In genomic region chr11:61752925-61753551, GRCh38 we compare ENCODE assay signal across 8 cellular contexts. TPM values are rescaled to one million over a fixed set of nuclear protein-coding genes. Genes with fewer than 3 reads are reported as not detected.
DNase-seq lines count a peak whose midpoint lies in the region; ATAC-seq, FAIRE-seq and TF ChIP-seq lines count a peak whose summit lies in the region.

No MANE protein-coding gene starts in this region.

- H3K27me3 ChIP-seq in BLaER1, result peaks cover 55% of the 10 kb centered on the region
- H3K27me3 ChIP-seq in OCI-LY1 (ENCODE audit: insufficient read depth, low read length), result peaks cover 13% of the 10 kb centered on the region
- no peaks in the 10 kb centered on the region for H3K27me3 ChIP-seq in endothelial cell of umbilical vein (ENCODE audit: control insufficient read depth in 2 of 2, insufficient read depth in 2 of 2, low read length in 2 of 2)
- H3K27me3 ChIP-seq in neuronal stem cell (ENCODE audit: control insufficient read depth in 3 of 3, insufficient read depth in 3 of 3, low read depth in 1 of 3, low read length in 3 of 3), result peaks cover 0 to 22% (median 0%) of the 10 kb centered on the region in 3 experiments

- TF ChIP-seq CTCF in OCI-LY1 (IDR thresholded peaks at IDR 0.05; ENCODE audit: low read length) (no peak), endothelial cell of umbilical vein (IDR thresholded peaks at IDR 0.05; ENCODE audit: extremely low read depth in 1 of 2, insufficient read depth in 1 of 2, low read depth in 1 of 2, low read length in 2 of 2) (no peak)

- H3K4me2 ChIP-seq in BLaER1, result peak overlapping the region; percentile 80
- H3K4me2 ChIP-seq in OCI-LY1 (ENCODE audit: low read length), result peak overlapping the region; percentile 41; the same call in 1 of the 2 replicates
- peak overlapping the region; percentile 45 for H3K4me2 ChIP-seq in endothelial cell of umbilical vein (ENCODE audit: insufficient read depth, low read length)
- peak overlapping the region; percentile 83 for H3K4me2 ChIP-seq in neuronal stem cell (ENCODE audit: insufficient read depth, low read length, poor library complexity, severe bottlenecking)

- H3K9me3 ChIP-seq in BLaER1 (no peaks in the 10 kb centered on the region), OCI-LY1 (ENCODE audit: low read length) (no peaks in the 10 kb centered on the region), endothelial cell of umbilical vein (replicated peaks; ENCODE audit: control insufficient read depth, insufficient read depth, low read length) (no peaks in the 10 kb centered on the region), neuronal stem cell (replicated peaks in 1 of 2; ENCODE audit: control insufficient read depth in 2 of 2, insufficient read depth in 1 of 2, low read depth in 1 of 2, low read length in 2 of 2) (no peaks in the 10 kb centered on the region)

- intact Hi-C loops in endothelial cell of umbilical vein (cut with micrococcal nuclease), result loop anchor here (1.0 kb wide), 1 partner anchor 23 kb away; no protein-coding TSS in a partner anchor

- H3K27ac ChIP-seq in BLaER1 (no peak overlapping the region), OCI-LY1 (ENCODE audit: low read depth, low read length, poor library complexity, severe bottlenecking) (no peak overlapping the region), endothelial cell of umbilical vein (ENCODE audit: insufficient read depth, low read depth, low read length) (no peak overlapping the region), neuronal stem cell (replicated peaks; ENCODE audit: low read length) (no peak overlapping the region)

- peak overlapping the region; percentile 17 for H3K23ac ChIP-seq in neuronal stem cell (ENCODE audit: low read depth, low read length, poor library complexity)

- peak overlapping the region; percentile 49 for H2BK5ac ChIP-seq in neuronal stem cell (ENCODE audit: low read length)

- ATAC-seq in GM18498 (IDR thresholded peaks at IDR 0.05; ENCODE audit: unreplicated experiment) (no peak), GM18511 (IDR thresholded peaks at IDR 0.05; ENCODE audit: unreplicated experiment) (no peak), GM18502 (IDR thresholded peaks at IDR 0.05; ENCODE audit: poor library complexity, unreplicated experiment) (no peak)

- H3K36me3 ChIP-seq in BLaER1, result no peaks in the 10 kb centered on the region
- no peaks in the 10 kb centered on the region for H3K36me3 ChIP-seq in OCI-LY1 (ENCODE audit: insufficient read depth, low read length)
- H3K36me3 ChIP-seq in endothelial cell of umbilical vein (ENCODE audit: control insufficient read depth in 2 of 2, extremely low read depth in 1 of 2, insufficient read depth in 2 of 2, low read length in 2 of 2), result no peaks in the 10 kb centered on the region
- H3K36me3 ChIP-seq in neuronal stem cell (replicated peaks in 1 of 2; ENCODE audit: control insufficient read depth in 2 of 2, insufficient read depth in 2 of 2, low read length in 2 of 2), result no peaks in the 10 kb centered on the region

- no peaks in the 10 kb centered on the region for H4K20me1 ChIP-seq in BLaER1
- no peaks in the 10 kb centered on the region for H4K20me1 ChIP-seq in OCI-LY1 (ENCODE audit: insufficient read depth, low read length)
- H4K20me1 ChIP-seq in endothelial cell of umbilical vein (replicated peaks; ENCODE audit: control insufficient read depth, extremely low read depth, insufficient read depth, low read length), result no peaks in the 10 kb centered on the region

- WGBS in neuronal stem cell (ENCODE audit: extremely low coverage in 2 of 2, insufficient read length in 2 of 2, insufficient replicate concordance in 1 of 2), 2 donors, result no CpG with 5 or more reads among the region's 17 CpGs

- POLR2A ChIA-PET in endothelial cell of umbilical vein (lab: Charles Lee), result no interaction called here

- no peaks in the 10 kb centered on the region for H3F3A ChIP-seq in OCI-LY1 (ENCODE audit: insufficient read depth, low read length)

- no peak for DNase-seq in endothelial cell of umbilical vein (ENCODE audit: low read depth, low spot score)
- DNase-seq in neuronal stem cell (ENCODE audit: low spot score), result no peak
- DNase-seq in LoVo (ENCODE audit: low spot score), result no peak

- H3K79me2 ChIP-seq in OCI-LY1 (ENCODE audit: insufficient read depth, low read length), result no peaks in the 10 kb centered on the region
- H3K79me2 ChIP-seq in endothelial cell of umbilical vein (ENCODE audit: control insufficient read depth, insufficient read depth, low read length), result no peaks in the 10 kb centered on the region

- H3K14ac ChIP-seq in neuronal stem cell (ENCODE audit: low read length), result peak overlapping the region; percentile 32

- FAIRE-seq in endothelial cell of umbilical vein (lab: Jason Lieb, UNC), result no peak

- dilution Hi-C loops in endothelial cell of umbilical vein (cut with MboI; ENCODE audit: extremely low pct_ligation_motif_present, low sequenced_read_pairs), result no loop called here

- H2AK5ac ChIP-seq in neuronal stem cell (ENCODE audit: low read depth, low read length), result peak overlapping the region; percentile 95

- H3K79me1 ChIP-seq in neuronal stem cell (ENCODE audit: low read depth, low read length), result no peaks in the 10 kb centered on the region

- no TSS peak for BruUV-seq in endothelial cell of umbilical vein (replicated peaks; lab: Mats Ljungman, UMichigan)

- CTCF ChIA-PET in endothelial cell of umbilical vein (lab: Charles Lee), result interaction anchor here (0.8 to 1.9 kb wide), 6 partner anchors 19 to 194 kb away, joined by 3 to 7 read pairs (median 4); no protein-coding TSS in a partner anchor

- H3K4ac ChIP-seq in neuronal stem cell (ENCODE audit: low read length), result no peak overlapping the region

- H2BK120ac ChIP-seq in neuronal stem cell (ENCODE audit: low read depth, low read length), result peak overlapping the region; percentile 37

- H4K8ac ChIP-seq in neuronal stem cell (ENCODE audit: low read depth, low read length), result no peak overlapping the region

- H3K18ac ChIP-seq in neuronal stem cell (ENCODE audit: low read length), result peak overlapping the region; percentile 95

- no peak overlapping the region for H3K9ac ChIP-seq in BLaER1
- H3K9ac ChIP-seq in OCI-LY1 (ENCODE audit: low read length), result no peak overlapping the region
- no peak overlapping the region for H3K9ac ChIP-seq in endothelial cell of umbilical vein (replicated peaks; ENCODE audit: extremely low read depth, insufficient read depth, low read length)
- peak overlapping the region; percentile 72 for H3K9ac ChIP-seq in neuronal stem cell (ENCODE audit: low read depth, low read length, poor library complexity)

- no peaks in the 10 kb centered on the region for H3K9me1 ChIP-seq in endothelial cell of umbilical vein (replicated peaks; ENCODE audit: control insufficient read depth, extremely low read depth, insufficient read depth, low read length)

- H4K91ac ChIP-seq in neuronal stem cell (ENCODE audit: low read depth, low read length, poor library complexity), result no peak overlapping the region

- peak overlapping the region; percentile 86 for H2BK15ac ChIP-seq in neuronal stem cell (ENCODE audit: low read length)

- H2BK12ac ChIP-seq in neuronal stem cell (ENCODE audit: low read length), result peak overlapping the region; percentile 69

- H3K9me2 ChIP-seq in OCI-LY1 (ENCODE audit: low read depth, low read length), result no peaks in the 10 kb centered on the region

- H3K4me3 ChIP-seq in BLaER1, result peak overlapping the region; percentile 62
- H3K4me3 ChIP-seq in OCI-LY1 (ENCODE audit: low read depth, low read length, poor library complexity, severe bottlenecking), result peak overlapping the region; percentile 21
- H3K4me3 ChIP-seq in endothelial cell of umbilical vein (replicated peaks in 1 of 3; ENCODE audit: insufficient read depth in 1 of 3, low read depth in 1 of 3, low read length in 3 of 3), result peak overlapping the region; percentile 9 to 41 (median 34)
- peak overlapping the region; percentile 55 to 84 for H3K4me3 ChIP-seq in neuronal stem cell (ENCODE audit: low read length in 2 of 2)

- H2AFZ ChIP-seq in OCI-LY1 (ENCODE audit: low read length) (no peak overlapping the region), endothelial cell of umbilical vein (ENCODE audit: low read depth, low read length) (peak overlapping the region; percentile 82), neuronal stem cell (ENCODE audit: low read length) (peak overlapping the region; percentile 90)

- peaks cover 32% of the 10 kb centered on the region for H3K4me1 ChIP-seq in BLaER1
- H3K4me1 ChIP-seq in OCI-LY1 (ENCODE audit: insufficient read depth, low read length, severe bottlenecking), result no peaks in the 10 kb centered on the region
- H3K4me1 ChIP-seq in endothelial cell of umbilical vein (ENCODE audit: control insufficient read depth, extremely low read depth, insufficient read depth, low read length), result peaks cover 12% of the 10 kb centered on the region
- H3K4me1 ChIP-seq in neuronal stem cell (ENCODE audit: control insufficient read depth in 2 of 2, insufficient read depth in 1 of 2, low read depth in 1 of 2, low read length in 2 of 2), result peaks cover 24 to 48% of the 10 kb centered on the region in 2 donors

- TF ChIP-seq POLR2A in endothelial cell of umbilical vein (IDR thresholded peaks at IDR 0.05; ENCODE audit: low read depth, low read length), result no peak

RNA-seq across cellular contexts. Expression of gene MYRF, which starts 0.6 kb away (rescaled TPM):
- total RNA-seq in endothelial cell of umbilical vein, result 0.82 and 1.8 TPM in 2 replicates
- 0.98 and 1.1 TPM in 2 replicates for polyA plus RNA-seq in endothelial cell of umbilical vein
- polyA plus RNA-seq in endothelial cell of umbilical vein (2011; cell fraction: cytosol; rRNA removed), result 0.49 and 0.62 TPM in 2 replicates
- polyA plus RNA-seq in endothelial cell of umbilical vein (2011; cell fraction: nucleus; rRNA removed), result 1.5 and 2.2 TPM in 2 replicates
- 0.72 and 2.0 TPM in 2 replicates for polyA plus RNA-seq in endothelial cell of umbilical vein (2012)
- 1.3 and 1.5 TPM in 2 replicates for polyA minus RNA-seq in endothelial cell of umbilical vein
- polyA minus RNA-seq in endothelial cell of umbilical vein (2011; cell fraction: cytosol; rRNA and poly(A)+ RNA removed), result 0.31 TPM
- polyA minus RNA-seq in endothelial cell of umbilical vein (2011; cell fraction: nucleus; rRNA and poly(A)+ RNA removed), result 0.63 and 1.0 TPM in 2 replicates
- polyA plus RNA-seq in neuronal stem cell (2013, experiment 1 of 2), result 5.7 TPM
- 6.0 TPM for polyA plus RNA-seq in neuronal stem cell (2013, experiment 2 of 2)

RNA-seq across cellular contexts. Expression of gene TMEM258, which starts 39.4 kb away (rescaled TPM):
- total RNA-seq in endothelial cell of umbilical vein, result 139 and 140 TPM in 2 replicates
- 534 and 632 TPM in 2 replicates for polyA plus RNA-seq in endothelial cell of umbilical vein
- polyA plus RNA-seq in endothelial cell of umbilical vein (2011; cell fraction: cytosol; rRNA removed), result 418 and 490 TPM in 2 replicates
- polyA plus RNA-seq in endothelial cell of umbilical vein (2011; cell fraction: nucleus; rRNA removed), result 98.0 and 104 TPM in 2 replicates
- polyA plus RNA-seq in endothelial cell of umbilical vein (2012), result 399 and 519 TPM in 2 replicates
- polyA minus RNA-seq in endothelial cell of umbilical vein, result 266 and 269 TPM in 2 replicates
- 112 TPM for polyA minus RNA-seq in endothelial cell of umbilical vein (2011; cell fraction: cytosol; rRNA and poly(A)+ RNA removed)
- 47.6 and 56.5 TPM in 2 replicates for polyA minus RNA-seq in endothelial cell of umbilical vein (2011; cell fraction: nucleus; rRNA and poly(A)+ RNA removed)
- 258 TPM for polyA plus RNA-seq in neuronal stem cell (2013, experiment 1 of 2)
- polyA plus RNA-seq in neuronal stem cell (2013, experiment 2 of 2), result 242 TPM

RNA-seq across cellular contexts. Expression of gene FEN1, which starts 39.7 kb away (rescaled TPM):
- total RNA-seq in endothelial cell of umbilical vein, result 57.9 and 60.5 TPM in 2 replicates
- 22.9 and 29.3 TPM in 2 replicates for polyA plus RNA-seq in endothelial cell of umbilical vein
- polyA plus RNA-seq in endothelial cell of umbilical vein (2011; cell fraction: cytosol; rRNA removed), result 38.3 and 46.5 TPM in 2 replicates
- 18.7 and 24.5 TPM in 2 replicates for polyA plus RNA-seq in endothelial cell of umbilical vein (2011; cell fraction: nucleus; rRNA removed)
- polyA plus RNA-seq in endothelial cell of umbilical vein (2012), result 28.8 and 51.8 TPM in 2 replicates
- 43.4 and 48.2 TPM in 2 replicates for polyA minus RNA-seq in endothelial cell of umbilical vein
- 96.6 TPM for polyA minus RNA-seq in endothelial cell of umbilical vein (2011; cell fraction: cytosol; rRNA and poly(A)+ RNA removed)
- 16.6 TPM in 2 replicates for polyA minus RNA-seq in endothelial cell of umbilical vein (2011; cell fraction: nucleus; rRNA and poly(A)+ RNA removed)
- polyA plus RNA-seq in neuronal stem cell (2013, experiment 1 of 2), result 30.6 TPM
- 31.0 TPM for polyA plus RNA-seq in neuronal stem cell (2013, experiment 2 of 2)
